Comparison of ENCODE assay signal across 8 cellular contexts in genomic region chr10:89163265-89163995, GRCh38. TPM values are rescaled to one million over a fixed set of nuclear protein-coding genes. Genes with fewer than 3 reads are reported as not detected.
DNase-seq lines count a peak whose midpoint lies in the region; ATAC-seq, FAIRE-seq and TF ChIP-seq lines count a peak whose summit lies in the region.

No MANE protein-coding gene starts in this region.

- peak overlapping the region; percentile 69 for H2AFZ ChIP-seq in osteoblast (ENCODE audit: low read length)

- H3K27me3 Mint-ChIP-seq in T-helper 2 cell treated with Interferon-gamma antibody and Interleukin-4, amounts not matched to agents 5 μg/mL and 100 μg/mL, for 36 hours (ENCODE audit: low read depth) = peaks cover 42% of the 10 kb centered on the region

- H3K4me3 Mint-ChIP-seq in T-helper 2 cell treated with Interferon-gamma antibody and Interleukin-4, amounts not matched to agents 5 μg/mL and 100 μg/mL, for 36 hours = peak overlapping the region; percentile 74

- no peaks in the 10 kb centered on the region for H3K36me3 Mint-ChIP-seq in T-helper 2 cell treated with Interferon-gamma antibody and Interleukin-4, amounts not matched to agents 5 μg/mL and 100 μg/mL, for 36 hours (ENCODE audit: low read depth)

- peak; percentile 62 for FAIRE-seq in bronchial epithelial cell (lab: Jason Lieb, UNC)

- ATAC-seq in GM18868 (IDR thresholded peaks at IDR 0.05; ENCODE audit: unreplicated experiment) = peak; percentile 95
- peak; percentile 93 for ATAC-seq in HG02981 (IDR thresholded peaks at IDR 0.05; ENCODE audit: unreplicated experiment)

- no peak overlapping the region for H3K4me3 ChIP-seq in bronchial epithelial cell (ENCODE audit: low read depth, low read length)
- H3K4me3 ChIP-seq in osteoblast (ENCODE audit: insufficient read depth, low read length) = peak overlapping the region; percentile 50

- peaks cover 2% of the 10 kb centered on the region for H3K27me3 ChIP-seq in bronchial epithelial cell (ENCODE audit: control insufficient read depth, insufficient read depth, low read length)
- no peaks in the 10 kb centered on the region for H3K27me3 ChIP-seq in osteoblast (ENCODE audit: insufficient read depth, low read length)

- H3K4me1 ChIP-seq in osteoblast (ENCODE audit: insufficient read depth, low read length) = peaks cover 32% of the 10 kb centered on the region

- peak overlapping the region; percentile 67 for H3K4me2 ChIP-seq in osteoblast (ENCODE audit: insufficient read depth, low read length)

- H3K4me1 Mint-ChIP-seq in T-helper 2 cell treated with Interferon-gamma antibody and Interleukin-4, amounts not matched to agents 5 μg/mL and 100 μg/mL, for 36 hours (ENCODE audit: low read depth) = peaks cover 20% of the 10 kb centered on the region

- peak; percentile 62 for DNase-seq in T-helper 2 cell treated with Interferon-gamma antibody and Interleukin-4, amounts not matched to agents 5 μg/mL and 100 μg/mL, for 36 hours (ENCODE audit: low spot score)
- DNase-seq in bronchial epithelial cell (ENCODE audit: low read depth) (peak; percentile 84), osteoblast (ENCODE audit: insufficient read length, low spot score, missing footprints) (no peak), ureter (ENCODE audit: low spot score) (peak; percentile 52), NCI-H69 (lab: John Stamatoyannopoulos, UW) (no peak), HT-29 (ENCODE audit: low spot score) (no peak)

- no peaks in the 10 kb centered on the region for H3K9me3 Mint-ChIP-seq in T-helper 2 cell treated with Interferon-gamma antibody and Interleukin-4, amounts not matched to agents 5 μg/mL and 100 μg/mL, for 36 hours

- no peaks in the 10 kb centered on the region for H3K9me3 ChIP-seq in osteoblast (ENCODE audit: low read depth, low read length)

- H3K79me2 ChIP-seq in osteoblast (ENCODE audit: insufficient read depth, low read length) = no peaks in the 10 kb centered on the region

- TF ChIP-seq CTCF in bronchial epithelial cell (IDR thresholded peaks at IDR 0.05; ENCODE audit: insufficient read depth, low read length, severe bottlenecking) = no peak
- TF ChIP-seq CTCF in osteoblast (IDR thresholded peaks at IDR 0.05; ENCODE audit: extremely low read depth, low read depth, low read length) = no peak

- no peaks in the 10 kb centered on the region for H4K20me1 ChIP-seq in osteoblast (ENCODE audit: insufficient read depth, low read length)

- H3K27ac ChIP-seq in osteoblast (ENCODE audit: low read depth, low read length) = no peak overlapping the region

- peak overlapping the region; percentile 72 for H3K27ac Mint-ChIP-seq in T-helper 2 cell treated with Interferon-gamma antibody and Interleukin-4, amounts not matched to agents 5 μg/mL and 100 μg/mL, for 36 hours

- H3K36me3 ChIP-seq in bronchial epithelial cell (ENCODE audit: control insufficient read depth, insufficient read depth, low read length) = no peaks in the 10 kb centered on the region
- H3K36me3 ChIP-seq in osteoblast (ENCODE audit: insufficient read depth, low read length) = no peaks in the 10 kb centered on the region

RNA-seq across cellular contexts. Expression of gene CH25H, which starts 43.7 kb away (rescaled TPM):
- not detected in 2 replicates for total RNA-seq in bronchial epithelial cell
- 5.8 and 13.0 TPM in 2 replicates for total RNA-seq in osteoblast
- total RNA-seq in ureter = 3.6 TPM
- total RNA-seq in HT-29 (2014; rRNA removed; shearing (Covaris generic)) = not detected in 2 replicates

Comparison
In these comparisons a context has a peak if more than half of its experiments do, and no peak if none do; other contexts are left out.
1. DNase-seq: peak in T-helper 2 cell treated with Interferon-gamma antibody and Interleukin-4, amounts not matched to agents 5 μg/mL and 100 μg/mL, for 36 hours (single experiment), bronchial epithelial cell (single experiment) and ureter (single experiment); none in osteoblast (single experiment), NCI-H69 (single experiment) and HT-29 (single experiment).